Comparison of ENCODE assay signal across 1 cellular context in the genomic region with DNA sequence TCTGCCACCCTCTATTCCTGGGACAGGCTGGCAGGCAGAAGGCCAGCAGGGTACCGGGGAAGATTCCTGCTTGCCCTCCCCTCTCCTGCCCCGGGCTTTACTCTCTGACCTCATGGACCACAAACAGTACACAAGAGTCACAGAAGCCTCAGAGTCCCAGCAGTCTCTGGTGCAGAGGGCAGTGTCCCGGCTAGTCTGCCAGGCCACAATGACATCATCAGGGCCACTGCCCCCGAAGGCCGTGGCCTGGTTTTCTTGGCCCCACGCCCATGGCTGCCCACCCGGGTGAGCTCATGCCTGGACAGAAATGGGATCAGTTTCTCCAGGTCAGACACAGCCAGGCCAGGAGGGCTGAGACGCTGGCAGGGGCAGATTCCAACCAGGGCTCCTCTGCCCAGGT.
TF ChIP-seq lines count a peak whose summit lies in the region.

No MANE protein-coding gene starts in this region.

TF ChIP-seq in HepG2, 621 proteins besides CTCF, POLR2A, EP300 and RAD21 (continued from another document and continues in another):
- TF ChIP-seq, protein P1, sequence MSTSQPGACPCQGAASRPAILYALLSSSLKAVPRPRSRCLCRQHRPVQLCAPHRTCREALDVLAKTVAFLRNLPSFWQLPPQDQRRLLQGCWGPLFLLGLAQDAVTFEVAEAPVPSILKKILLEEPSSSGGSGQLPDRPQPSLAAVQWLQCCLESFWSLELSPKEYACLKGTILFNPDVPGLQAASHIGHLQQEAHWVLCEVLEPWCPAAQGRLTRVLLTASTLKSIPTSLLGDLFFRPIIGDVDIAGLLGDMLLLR (CRISPR knock-in tag; IDR thresholded peaks at IDR 0.05): no peak
- TF ChIP-seq ZNF878 (CRISPR knock-in tag; IDR thresholded peaks at IDR 0.05) (0 out of 2 replicates have a peak, but pooled peaks have one; percentile 23), HNRNPL (IDR thresholded peaks at IDR 0.05; ENCODE audit: low read depth, low read length) (peak; percentile 92), ATF1 (CRISPR knock-in tag; IDR thresholded peaks at IDR 0.05) (no peak), NFE2L1 (CRISPR knock-in tag; IDR thresholded peaks at IDR 0.05; ENCODE audit: borderline replicate concordance) (no peak), CCDC6 (CRISPR knock-in tag; IDR thresholded peaks at IDR 0.05) (no peak), ZSCAN22 (CRISPR knock-in tag; IDR thresholded peaks at IDR 0.05) (no peak), ZNF136 (CRISPR knock-in tag; IDR thresholded peaks at IDR 0.05; ENCODE audit: low read depth) (no peak), ZNF598 (CRISPR knock-in tag; IDR thresholded peaks at IDR 0.05; ENCODE audit: borderline replicate concordance) (no peak), MTA3 (CRISPR knock-in tag; IDR thresholded peaks at IDR 0.05) (no peak), IRX3 (CRISPR knock-in tag; IDR thresholded peaks at IDR 0.05; ENCODE audit: borderline replicate concordance, low read depth) (no peak), ZNF431 (CRISPR knock-in tag; IDR thresholded peaks at IDR 0.05; ENCODE audit: borderline replicate concordance, low read depth) (no peak), NRL (CRISPR knock-in tag; IDR thresholded peaks at IDR 0.05; ENCODE audit: borderline replicate concordance) (no peak), ZFY (CRISPR knock-in tag; IDR thresholded peaks at IDR 0.05) (peak; percentile 54; the same call in 1 of the 2 replicates), MIER2 (CRISPR knock-in tag; IDR thresholded peaks at IDR 0.05) (no peak), ZNF891 (CRISPR knock-in tag; IDR thresholded peaks at IDR 0.05) (no peak), ZNF550 (CRISPR knock-in tag; IDR thresholded peaks at IDR 0.05; ENCODE audit: borderline replicate concordance) (no peak), ATM (IDR thresholded peaks at IDR 0.05; ENCODE audit: borderline replicate concordance) (no peak), POGZ (CRISPR knock-in tag; IDR thresholded peaks at IDR 0.05) (no peak), SIN3A (IDR thresholded peaks at IDR 0.05; ENCODE audit: borderline replicate concordance, low read depth, low read length) (peak; percentile 27; the same call in 1 of the 2 replicates), BHLHE40 (IDR thresholded peaks at IDR 0.05; ENCODE audit: low read length) (no peak), RBAK (CRISPR knock-in tag; IDR thresholded peaks at IDR 0.05) (no peak), ZNF607 (CRISPR knock-in tag; IDR thresholded peaks at IDR 0.05; ENCODE audit: borderline replicate concordance) (no peak), ESRRA (CRISPR knock-in tag; IDR thresholded peaks at IDR 0.05; ENCODE audit: low read depth) (no peak), TSC22D2 (CRISPR knock-in tag; IDR thresholded peaks at IDR 0.05; ENCODE audit: borderline replicate concordance) (no peak), NR3C1 (CRISPR knock-in tag; IDR thresholded peaks at IDR 0.05) (no peak), CCAR2 (optimal IDR thresholded peaks at IDR 0.05; ENCODE audit: low read depth, low read length) (no peak), MIXL1 (CRISPR knock-in tag; IDR thresholded peaks at IDR 0.05) (no peak), NR2F6 (IDR thresholded peaks at IDR 0.05) (peak; percentile 75; the same call in 1 of the 2 replicates), NR2F6 (CRISPR knock-in tag; IDR thresholded peaks at IDR 0.05) (peak; percentile 70; the same call in 1 of the 2 replicates), MAF1 (CRISPR knock-in tag; IDR thresholded peaks at IDR 0.05; ENCODE audit: borderline replicate concordance) (no peak), KLF13 (CRISPR knock-in tag; IDR thresholded peaks at IDR 0.05) (no peak), ZNF790 (CRISPR knock-in tag; IDR thresholded peaks at IDR 0.05; ENCODE audit: borderline replicate concordance) (no peak), ZNF883 (CRISPR knock-in tag; IDR thresholded peaks at IDR 0.05; ENCODE audit: not compliant biosample characterization) (no peak), SUZ12 (IDR thresholded peaks at IDR 0.05; ENCODE audit: low read depth, low read length) (no peak), KDM3A (CRISPR knock-in tag; IDR thresholded peaks at IDR 0.05; ENCODE audit: low read depth) (no peak), YEATS4 (CRISPR knock-in tag; IDR thresholded peaks at IDR 0.05; ENCODE audit: borderline replicate concordance) (no peak), ZNF703 (CRISPR knock-in tag; IDR thresholded peaks at IDR 0.05; ENCODE audit: borderline replicate concordance) (no peak), ELF4 (CRISPR knock-in tag; IDR thresholded peaks at IDR 0.05; ENCODE audit: borderline replicate concordance) (no peak), FOXA1 (IDR thresholded peaks at IDR 0.05) (no peak), FOXA1 (CRISPR knock-in tag; IDR thresholded peaks at IDR 0.05) (0 out of 2 replicates have a peak, but pooled peaks have one; percentile 46), IRF2 (CRISPR knock-in tag; IDR thresholded peaks at IDR 0.05) (peak; percentile 55; the same call in 1 of the 2 replicates), ZNF207 (IDR thresholded peaks at IDR 0.05; ENCODE audit: borderline replicate concordance) (no peak)
- TF ChIP-seq, protein P2, sequence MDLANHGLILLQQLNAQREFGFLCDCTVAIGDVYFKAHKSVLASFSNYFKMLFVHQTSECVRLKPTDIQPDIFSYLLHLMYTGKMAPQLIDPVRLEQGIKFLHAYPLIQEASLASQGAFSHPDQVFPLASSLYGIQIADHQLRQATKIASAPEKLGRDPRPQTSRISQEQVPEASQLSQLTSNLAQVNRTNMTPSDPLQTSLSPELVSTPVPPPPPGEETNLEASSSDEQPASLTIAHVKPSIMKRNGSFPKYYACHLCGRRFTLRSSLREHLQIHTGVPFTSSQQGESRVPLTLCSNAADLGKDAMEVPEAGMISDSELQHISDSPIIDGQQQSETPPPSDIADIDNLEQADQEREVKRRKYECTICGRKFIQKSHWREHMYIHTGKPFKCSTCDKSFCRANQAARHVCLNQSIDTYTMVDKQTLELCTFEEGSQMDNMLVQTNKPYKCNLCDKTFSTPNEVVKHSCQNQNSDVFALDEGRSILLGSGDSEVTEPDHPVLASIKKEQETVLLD (CRISPR knock-in tag; IDR thresholded peaks at IDR 0.05; ENCODE audit: low read depth): no peak
- TF ChIP-seq, protein P3, sequence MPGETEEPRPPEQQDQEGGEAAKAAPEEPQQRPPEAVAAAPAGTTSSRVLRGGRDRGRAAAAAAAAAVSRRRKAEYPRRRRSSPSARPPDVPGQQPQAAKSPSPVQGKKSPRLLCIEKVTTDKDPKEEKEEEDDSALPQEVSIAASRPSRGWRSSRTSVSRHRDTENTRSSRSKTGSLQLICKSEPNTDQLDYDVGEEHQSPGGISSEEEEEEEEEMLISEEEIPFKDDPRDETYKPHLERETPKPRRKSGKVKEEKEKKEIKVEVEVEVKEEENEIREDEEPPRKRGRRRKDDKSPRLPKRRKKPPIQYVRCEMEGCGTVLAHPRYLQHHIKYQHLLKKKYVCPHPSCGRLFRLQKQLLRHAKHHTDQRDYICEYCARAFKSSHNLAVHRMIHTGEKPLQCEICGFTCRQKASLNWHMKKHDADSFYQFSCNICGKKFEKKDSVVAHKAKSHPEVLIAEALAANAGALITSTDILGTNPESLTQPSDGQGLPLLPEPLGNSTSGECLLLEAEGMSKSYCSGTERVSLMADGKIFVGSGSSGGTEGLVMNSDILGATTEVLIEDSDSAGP (CRISPR knock-in tag; IDR thresholded peaks at IDR 0.05; ENCODE audit: borderline replicate concordance): peak; percentile 11; the same call in 1 of the 2 replicates
- TF ChIP-seq, protein P4, sequence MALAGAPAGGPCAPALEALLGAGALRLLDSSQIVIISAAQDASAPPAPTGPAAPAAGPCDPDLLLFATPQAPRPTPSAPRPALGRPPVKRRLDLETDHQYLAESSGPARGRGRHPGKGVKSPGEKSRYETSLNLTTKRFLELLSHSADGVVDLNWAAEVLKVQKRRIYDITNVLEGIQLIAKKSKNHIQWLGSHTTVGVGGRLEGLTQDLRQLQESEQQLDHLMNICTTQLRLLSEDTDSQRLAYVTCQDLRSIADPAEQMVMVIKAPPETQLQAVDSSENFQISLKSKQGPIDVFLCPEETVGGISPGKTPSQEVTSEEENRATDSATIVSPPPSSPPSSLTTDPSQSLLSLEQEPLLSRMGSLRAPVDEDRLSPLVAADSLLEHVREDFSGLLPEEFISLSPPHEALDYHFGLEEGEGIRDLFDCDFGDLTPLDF (CRISPR knock-in tag; IDR thresholded peaks at IDR 0.05): no peak
- TF ChIP-seq, protein P5, sequence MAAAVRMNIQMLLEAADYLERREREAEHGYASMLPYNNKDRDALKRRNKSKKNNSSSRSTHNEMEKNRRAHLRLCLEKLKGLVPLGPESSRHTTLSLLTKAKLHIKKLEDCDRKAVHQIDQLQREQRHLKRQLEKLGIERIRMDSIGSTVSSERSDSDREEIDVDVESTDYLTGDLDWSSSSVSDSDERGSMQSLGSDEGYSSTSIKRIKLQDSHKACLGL (CRISPR knock-in tag; IDR thresholded peaks at IDR 0.05): no peak
- TF ChIP-seq, protein P6, sequence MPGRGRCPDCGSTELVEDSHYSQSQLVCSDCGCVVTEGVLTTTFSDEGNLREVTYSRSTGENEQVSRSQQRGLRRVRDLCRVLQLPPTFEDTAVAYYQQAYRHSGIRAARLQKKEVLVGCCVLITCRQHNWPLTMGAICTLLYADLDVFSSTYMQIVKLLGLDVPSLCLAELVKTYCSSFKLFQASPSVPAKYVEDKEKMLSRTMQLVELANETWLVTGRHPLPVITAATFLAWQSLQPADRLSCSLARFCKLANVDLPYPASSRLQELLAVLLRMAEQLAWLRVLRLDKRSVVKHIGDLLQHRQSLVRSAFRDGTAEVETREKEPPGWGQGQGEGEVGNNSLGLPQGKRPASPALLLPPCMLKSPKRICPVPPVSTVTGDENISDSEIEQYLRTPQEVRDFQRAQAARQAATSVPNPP (CRISPR knock-in tag; IDR thresholded peaks at IDR 0.05): no peak
- TF ChIP-seq, protein P7, sequence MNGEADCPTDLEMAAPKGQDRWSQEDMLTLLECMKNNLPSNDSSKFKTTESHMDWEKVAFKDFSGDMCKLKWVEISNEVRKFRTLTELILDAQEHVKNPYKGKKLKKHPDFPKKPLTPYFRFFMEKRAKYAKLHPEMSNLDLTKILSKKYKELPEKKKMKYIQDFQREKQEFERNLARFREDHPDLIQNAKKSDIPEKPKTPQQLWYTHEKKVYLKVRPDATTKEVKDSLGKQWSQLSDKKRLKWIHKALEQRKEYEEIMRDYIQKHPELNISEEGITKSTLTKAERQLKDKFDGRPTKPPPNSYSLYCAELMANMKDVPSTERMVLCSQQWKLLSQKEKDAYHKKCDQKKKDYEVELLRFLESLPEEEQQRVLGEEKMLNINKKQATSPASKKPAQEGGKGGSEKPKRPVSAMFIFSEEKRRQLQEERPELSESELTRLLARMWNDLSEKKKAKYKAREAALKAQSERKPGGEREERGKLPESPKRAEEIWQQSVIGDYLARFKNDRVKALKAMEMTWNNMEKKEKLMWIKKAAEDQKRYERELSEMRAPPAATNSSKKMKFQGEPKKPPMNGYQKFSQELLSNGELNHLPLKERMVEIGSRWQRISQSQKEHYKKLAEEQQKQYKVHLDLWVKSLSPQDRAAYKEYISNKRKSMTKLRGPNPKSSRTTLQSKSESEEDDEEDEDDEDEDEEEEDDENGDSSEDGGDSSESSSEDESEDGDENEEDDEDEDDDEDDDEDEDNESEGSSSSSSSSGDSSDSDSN (CRISPR knock-in tag; IDR thresholded peaks at IDR 0.05): no peak
- TF ChIP-seq, protein P8, sequence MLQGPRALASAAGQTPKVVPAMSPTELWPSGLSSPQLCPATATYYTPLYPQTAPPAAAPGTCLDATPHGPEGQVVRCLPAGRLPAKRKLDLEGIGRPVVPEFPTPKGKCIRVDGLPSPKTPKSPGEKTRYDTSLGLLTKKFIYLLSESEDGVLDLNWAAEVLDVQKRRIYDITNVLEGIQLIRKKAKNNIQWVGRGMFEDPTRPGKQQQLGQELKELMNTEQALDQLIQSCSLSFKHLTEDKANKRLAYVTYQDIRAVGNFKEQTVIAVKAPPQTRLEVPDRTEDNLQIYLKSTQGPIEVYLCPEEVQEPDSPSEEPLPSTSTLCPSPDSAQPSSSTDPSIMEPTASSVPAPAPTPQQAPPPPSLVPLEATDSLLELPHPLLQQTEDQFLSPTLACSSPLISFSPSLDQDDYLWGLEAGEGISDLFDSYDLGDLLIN (CRISPR knock-in tag; IDR thresholded peaks at IDR 0.05; ENCODE audit: borderline replicate concordance): no peak
- TF ChIP-seq, protein P9, sequence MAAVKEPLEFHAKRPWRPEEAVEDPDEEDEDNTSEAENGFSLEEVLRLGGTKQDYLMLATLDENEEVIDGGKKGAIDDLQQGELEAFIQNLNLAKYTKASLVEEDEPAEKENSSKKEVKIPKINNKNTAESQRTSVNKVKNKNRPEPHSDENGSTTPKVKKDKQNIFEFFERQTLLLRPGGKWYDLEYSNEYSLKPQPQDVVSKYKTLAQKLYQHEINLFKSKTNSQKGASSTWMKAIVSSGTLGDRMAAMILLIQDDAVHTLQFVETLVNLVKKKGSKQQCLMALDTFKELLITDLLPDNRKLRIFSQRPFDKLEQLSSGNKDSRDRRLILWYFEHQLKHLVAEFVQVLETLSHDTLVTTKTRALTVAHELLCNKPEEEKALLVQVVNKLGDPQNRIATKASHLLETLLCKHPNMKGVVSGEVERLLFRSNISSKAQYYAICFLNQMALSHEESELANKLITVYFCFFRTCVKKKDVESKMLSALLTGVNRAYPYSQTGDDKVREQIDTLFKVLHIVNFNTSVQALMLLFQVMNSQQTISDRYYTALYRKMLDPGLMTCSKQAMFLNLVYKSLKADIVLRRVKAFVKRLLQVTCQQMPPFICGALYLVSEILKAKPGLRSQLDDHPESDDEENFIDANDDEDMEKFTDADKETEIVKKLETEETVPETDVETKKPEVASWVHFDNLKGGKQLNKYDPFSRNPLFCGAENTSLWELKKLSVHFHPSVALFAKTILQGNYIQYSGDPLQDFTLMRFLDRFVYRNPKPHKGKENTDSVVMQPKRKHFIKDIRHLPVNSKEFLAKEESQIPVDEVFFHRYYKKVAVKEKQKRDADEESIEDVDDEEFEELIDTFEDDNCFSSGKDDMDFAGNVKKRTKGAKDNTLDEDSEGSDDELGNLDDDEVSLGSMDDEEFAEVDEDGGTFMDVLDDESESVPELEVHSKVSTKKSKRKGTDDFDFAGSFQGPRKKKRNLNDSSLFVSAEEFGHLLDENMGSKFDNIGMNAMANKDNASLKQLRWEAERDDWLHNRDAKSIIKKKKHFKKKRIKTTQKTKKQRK (IDR thresholded peaks at IDR 0.05; ENCODE audit: low read length): no peak
- TF ChIP-seq, protein P10, sequence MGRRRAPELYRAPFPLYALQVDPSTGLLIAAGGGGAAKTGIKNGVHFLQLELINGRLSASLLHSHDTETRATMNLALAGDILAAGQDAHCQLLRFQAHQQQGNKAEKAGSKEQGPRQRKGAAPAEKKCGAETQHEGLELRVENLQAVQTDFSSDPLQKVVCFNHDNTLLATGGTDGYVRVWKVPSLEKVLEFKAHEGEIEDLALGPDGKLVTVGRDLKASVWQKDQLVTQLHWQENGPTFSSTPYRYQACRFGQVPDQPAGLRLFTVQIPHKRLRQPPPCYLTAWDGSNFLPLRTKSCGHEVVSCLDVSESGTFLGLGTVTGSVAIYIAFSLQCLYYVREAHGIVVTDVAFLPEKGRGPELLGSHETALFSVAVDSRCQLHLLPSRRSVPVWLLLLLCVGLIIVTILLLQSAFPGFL (CRISPR knock-in tag; IDR thresholded peaks at IDR 0.05): no peak
- TF ChIP-seq, protein P11, sequence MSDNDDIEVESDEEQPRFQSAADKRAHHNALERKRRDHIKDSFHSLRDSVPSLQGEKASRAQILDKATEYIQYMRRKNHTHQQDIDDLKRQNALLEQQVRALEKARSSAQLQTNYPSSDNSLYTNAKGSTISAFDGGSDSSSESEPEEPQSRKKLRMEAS (IDR thresholded peaks at IDR 0.05): no peak
